Comparison of ENCODE assay signal across 8 cellular contexts in the genomic region with DNA sequence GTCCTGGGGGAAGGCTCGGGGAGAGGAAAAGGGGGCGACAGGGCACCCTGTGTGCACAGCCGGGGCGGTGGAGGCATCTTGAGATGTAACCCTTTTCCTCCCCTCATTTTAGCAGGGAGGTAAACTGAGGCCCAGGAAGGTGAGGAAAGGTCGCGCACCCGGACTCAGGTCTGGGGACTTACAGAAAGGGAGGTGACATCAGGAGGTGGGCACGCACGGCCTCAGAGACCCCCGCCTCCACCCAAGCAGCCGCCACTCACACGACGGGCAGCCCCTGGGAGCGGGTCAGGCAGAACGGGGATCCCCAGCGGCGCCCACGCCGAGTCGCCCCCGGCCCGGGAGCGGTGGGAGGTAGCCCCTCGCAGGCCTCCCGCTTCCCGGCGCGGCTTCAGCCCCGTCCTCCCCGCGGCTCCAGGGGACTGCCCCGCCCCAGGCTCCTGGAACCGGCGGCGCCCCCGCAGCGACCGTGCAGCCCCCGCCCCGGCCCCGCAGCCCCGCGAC. TPM values are rescaled to one million over a fixed set of nuclear protein-coding genes. Genes with fewer than 3 reads are reported as not detected.
A peak's percentile ranks its signal among the peaks of the same experiment; 100 is the strongest.
DNase-seq lines count a peak whose midpoint lies in the region; ATAC-seq, FAIRE-seq and TF ChIP-seq lines count a peak whose summit lies in the region.

No MANE protein-coding gene starts in this region.

- BruUV-seq in K562 (replicated peaks; lab: Mats Ljungman, UMichigan): TSS peak; percentile 66

- TF ChIP-seq POLR2A in K562 (conservative IDR thresholded peaks at IDR 0.05) (no peak), vagina (IDR thresholded peaks at IDR 0.05) (no peak)

- H3K4me3 Mint-ChIP-seq in T-helper 1 cell treated with Interleukin-12 subunit alpha and Interleukin-12 subunit beta and Interleukin-4 antibody, amounts not matched to agents 30 μg/mL and 1 μg/mL, for 36 hours: peak overlapping the region; percentile 87

- peaks cover 19% of the 10 kb centered on the region for H4K20me1 ChIP-seq in K562 (replicated peaks; ENCODE audit: control insufficient read depth, insufficient read depth, low read length)

- 2% methylated on average over 20 of the region's 43 CpGs for WGBS in K562 (ENCODE audit: insufficient coverage, low coverage, missing lambda C conversion rate)
- no CpG with 5 or more reads among the region's 43 CpGs for WGBS in mesendoderm (ENCODE audit: extremely low coverage, insufficient coverage, low lambda C conversion rate)

- H3K79me1 ChIP-seq in mesendoderm (ENCODE audit: low read length): peaks cover 27% of the 10 kb centered on the region

- peak overlapping the region; percentile 93 for H3K4me2 ChIP-seq in K562 (ENCODE audit: insufficient read depth, low read length)
- H3K4me2 ChIP-seq in mesendoderm (ENCODE audit: low read length): peak overlapping the region; percentile 75

- H2AFZ ChIP-seq in K562 (ENCODE audit: low read depth, low read length): no peak overlapping the region; the same call in 1 of the 2 replicates

- H3K27ac ChIP-seq in K562 (ENCODE audit: extremely low read depth, low read depth, low read length) (peak overlapping the region; percentile 81), mesendoderm (ENCODE audit: low read depth, low read length) (no peak overlapping the region), vagina (peak overlapping the region; percentile 95)

- H3K36me3 ChIP-seq in K562 (ENCODE audit: control insufficient read depth, insufficient read depth, low read length) (peaks cover 6% of the 10 kb centered on the region; the same call in 1 of the 3 replicates), mesendoderm (ENCODE audit: control insufficient read depth, insufficient read depth, low read length) (no peaks in the 10 kb centered on the region), vagina (peaks cover 0 to 6% of the 10 kb centered on the region in 2 donors)

- H3K23ac ChIP-seq in mesendoderm (ENCODE audit: low read length): peak overlapping the region; percentile 80

- H3K9ac ChIP-seq in K562 (ENCODE audit: insufficient read depth in 1 of 2, low read depth in 2 of 2, low read length in 2 of 2) (peak overlapping the region; percentile 69 to 91), mesendoderm (ENCODE audit: low read length) (peak overlapping the region; percentile 87)

- no peak overlapping the region for H2BK15ac ChIP-seq in mesendoderm (replicated peaks; ENCODE audit: low read depth)

- peaks cover 7% of the 10 kb centered on the region for H3K4me1 Mint-ChIP-seq in T-helper 1 cell treated with Interleukin-12 subunit alpha and Interleukin-12 subunit beta and Interleukin-4 antibody, amounts not matched to agents 30 μg/mL and 1 μg/mL, for 36 hours (ENCODE audit: low read depth)

- H3K27me3 ChIP-seq in K562 (ENCODE audit: control insufficient read depth in 2 of 2, insufficient read depth in 2 of 2, low read length in 2 of 2): no peaks in the 10 kb centered on the region
- H3K27me3 ChIP-seq in mesendoderm (ENCODE audit: insufficient read depth, low read length, poor library complexity): no peaks in the 10 kb centered on the region
- no peaks in the 10 kb centered on the region for H3K27me3 ChIP-seq in vagina

- peaks cover 3% of the 10 kb centered on the region for H3K27me3 Mint-ChIP-seq in T-helper 1 cell treated with Interleukin-12 subunit alpha and Interleukin-12 subunit beta and Interleukin-4 antibody, amounts not matched to agents 30 μg/mL and 1 μg/mL, for 36 hours (ENCODE audit: low read depth)

- peak overlapping the region; percentile 92 for H3K56ac ChIP-seq in mesendoderm (ENCODE audit: low read length)

- H2BK5ac ChIP-seq in mesendoderm (ENCODE audit: low read length): no peak overlapping the region

- H3K4me1 ChIP-seq in K562 (replicated peaks in 1 of 2; ENCODE audit: control insufficient read depth in 2 of 2, insufficient read depth in 2 of 2, low read length in 2 of 2) (peaks cover 13 to 55% of the 10 kb centered on the region in 2 experiments), mesendoderm (ENCODE audit: control insufficient read depth, low read depth, low read length) (no peaks in the 10 kb centered on the region), vagina (peaks cover 36% of the 10 kb centered on the region)

- TF ChIP-seq CTCF in K562 (IDR thresholded peaks at IDR 0.05 in 2 of 3, conservative IDR thresholded peaks at IDR 0.05 in 1 of 3; ENCODE audit: insufficient read depth in 2 of 3, low read depth in 1 of 3, low read length in 3 of 3): no peak
- TF ChIP-seq CTCF in vagina (IDR thresholded peaks at IDR 0.05): no peak

- peak; percentile 14 for ATAC-seq in HG03457 (IDR thresholded peaks at IDR 0.05; ENCODE audit: unreplicated experiment)
- peak; percentile 15; the same call in 2 of the 3 replicates for ATAC-seq in K562

- H3K9me3 Mint-ChIP-seq in T-helper 1 cell treated with Interleukin-12 subunit alpha and Interleukin-12 subunit beta and Interleukin-4 antibody, amounts not matched to agents 30 μg/mL and 1 μg/mL, for 36 hours: no peaks in the 10 kb centered on the region

- peak overlapping the region; percentile 88 for H3K18ac ChIP-seq in mesendoderm (ENCODE audit: low read length)

- in situ Hi-C loops in K562 (cut with MboI): loop anchor here (10.0 kb wide), 2 partner anchors 375 to 405 kb away; no protein-coding TSS in a partner anchor

- no peak for TF ChIP-seq RAD21 in K562 (CRISPR knock-in tag; conservative IDR thresholded peaks at IDR 0.05 in 1 of 2, IDR thresholded peaks at IDR 0.05 in 1 of 2)

- no peak overlapping the region for H4K5ac ChIP-seq in mesendoderm (ENCODE audit: low read length)

- POLR2A ChIA-PET in K562 (lab: Yijun Ruan, JAX): interaction anchor here (1.3 kb wide), 1 partner anchor 13 kb away, joined by 3 read pairs; no protein-coding TSS in a partner anchor

- CTCF ChIA-PET in K562 (lab: Yijun Ruan, JAX; ENCODE audit: low intra/inter-chr PET ratio): interaction anchor here (0.6 to 1.4 kb wide), 2 partner anchors 32 to 34 kb away, joined by 4 to 5 read pairs; no protein-coding TSS in a partner anchor

- H3K4ac ChIP-seq in mesendoderm (ENCODE audit: low read depth, low read length): peak overlapping the region; percentile 25

- FAIRE-seq in K562 (lab: Jason Lieb, UNC): no peak

- peak overlapping the region; percentile 58 for H4K8ac ChIP-seq in mesendoderm (ENCODE audit: low read depth, low read length)

- H3K9me1 ChIP-seq in K562 (ENCODE audit: control insufficient read depth, insufficient read depth, low read length): peaks cover 7% of the 10 kb centered on the region

- no peak overlapping the region for H2BK120ac ChIP-seq in mesendoderm (ENCODE audit: low read depth, low read length)

- no peak for TF ChIP-seq EP300 in K562 (IDR thresholded peaks at IDR 0.05; ENCODE audit: low read length)

- DNase-seq in T-helper 1 cell (no peak), K562 (ENCODE audit: extremely low read depth in 1 of 4, low spot score in 3 of 4) (no peak), mesendoderm (no peak), vagina (ENCODE audit: extremely low spot score in 2 of 2) (no peak), cerebellum (ENCODE audit: low spot score) (no peak), NCI-H82 treated with DMSO at 0.1 percent for 48 hours (lab: John Stamatoyannopoulos, UW; ENCODE audit: unreplicated experiment) (no peak)

- H3K27ac Mint-ChIP-seq in T-helper 1 cell treated with Interleukin-12 subunit alpha and Interleukin-12 subunit beta and Interleukin-4 antibody, amounts not matched to agents 30 μg/mL and 1 μg/mL, for 36 hours: peak overlapping the region; percentile 70

- peaks cover 47% of the 10 kb centered on the region for H3K79me2 ChIP-seq in K562 (ENCODE audit: control insufficient read depth, insufficient read depth, low read length)
- peaks cover 39% of the 10 kb centered on the region for H3K79me2 ChIP-seq in mesendoderm (ENCODE audit: control insufficient read depth, insufficient read depth, low read length)

- H3K4me3 ChIP-seq in K562: peak overlapping the region; percentile 85
- peak overlapping the region; percentile 68 for H3K4me3 ChIP-seq in mesendoderm (ENCODE audit: low read length)
- H3K4me3 ChIP-seq in vagina: peak overlapping the region; percentile 91 to 96

- H3K9me3 ChIP-seq in K562 (replicated peaks; ENCODE audit: control insufficient read depth, insufficient read depth, low read depth, low read length) (no peaks in the 10 kb centered on the region; the same call in 1 of the 2 replicates), vagina (no peaks in the 10 kb centered on the region)

- intact Hi-C loops in K562 (cut with micrococcal nuclease) (loop anchor here (2.0 to 10.0 kb wide), 2 partner anchors 31 to 375 kb away; no protein-coding TSS in a partner anchor), vagina (cut with DNase I) (loop anchor here (1.0 to 10.0 kb wide), 2 partner anchors 31 to 155 kb away; no protein-coding TSS in a partner anchor)

- no peak overlapping the region for H2AK5ac ChIP-seq in mesendoderm (ENCODE audit: low read length)

- no peaks in the 10 kb centered on the region for H3K36me3 Mint-ChIP-seq in T-helper 1 cell treated with Interleukin-12 subunit alpha and Interleukin-12 subunit beta and Interleukin-4 antibody, amounts not matched to agents 30 μg/mL and 1 μg/mL, for 36 hours (ENCODE audit: low read depth)

RNA-seq across cellular contexts. Expression of a gene that starts 0.5 kb away (rescaled TPM):
- 21.1 and 62.3 TPM in 2 replicates for total RNA-seq in K562 (2011; cell fraction: chromatin; rRNA removed; ENCODE audit: low replicate concordance)
- total RNA-seq in K562 (2011; cell fraction: nucleolus; rRNA removed): 28.3 and 30.5 TPM in 2 replicates
- total RNA-seq in K562 (2011; cell fraction: nucleoplasm; rRNA removed): 15.8 and 17.5 TPM in 2 replicates
- 6.0 and 10.7 TPM in 2 replicates for total RNA-seq in K562 (2014; rRNA removed)
- 1.4 and 1.9 TPM in 2 replicates for total RNA-seq in K562 (2014; rRNA removed; fragmentation: Illumina TruSeq; extraction: Trizol)
- total RNA-seq in K562 (2015; rRNA removed; fragmentation: Illumina TruSeq; extraction: Trizol): 4.1 and 5.3 TPM in 2 replicates
- total RNA-seq in K562 (2021): 21.4 and 22.1 TPM in 2 replicates
- 2.9 and 5.8 TPM in 2 replicates for polyA plus RNA-seq in K562 (2011; rRNA removed)
- 2.9 and 6.4 TPM in 2 replicates for polyA plus RNA-seq in K562 (2011; cell fraction: cytosol; rRNA removed)
- 9.4 and 20.2 TPM in 2 replicates for polyA plus RNA-seq in K562 (2011; cell fraction: nucleus; rRNA removed)
- 16.8 and 22.4 TPM in 2 replicates for polyA plus RNA-seq in K562 (2012)
- polyA plus RNA-seq in K562 (2014; fragmentation: Illumina TruSeq; extraction: Trizol): 8.0 and 11.3 TPM in 2 replicates
- under 1 TPM; 0.38 to 0.61 TPM for polyA plus RNA-seq in K562 (2014; fragmentation: Nextera tagmentation; extraction: Ambion mirVana)
- polyA plus RNA-seq in K562 (2014; rRNA removed): 7.6 and 8.3 TPM in 2 replicates
- polyA minus RNA-seq in K562 (2011; rRNA and poly(A)+ RNA removed): 5.1 and 9.5 TPM in 2 replicates
- polyA minus RNA-seq in K562 (2011; cell fraction: cytosol; rRNA and poly(A)+ RNA removed): 15.8 and 26.9 TPM in 2 replicates
- 13.1 and 15.9 TPM in 2 replicates for polyA minus RNA-seq in K562 (2011; cell fraction: nucleus; rRNA and poly(A)+ RNA removed)
- 15.2 TPM for polyA plus RNA-seq in mesendoderm (2013, experiment 1 of 2)
- polyA plus RNA-seq in mesendoderm (2013, experiment 2 of 2): 16.0 TPM
- total RNA-seq in vagina: 24.1 TPM
- total RNA-seq in cerebellum: 25.2 TPM

RNA-seq across cellular contexts. Expression of a gene that starts 8.4 kb away (rescaled TPM):
- 1.8 and 7.1 TPM in 2 replicates for total RNA-seq in K562 (2011; cell fraction: chromatin; rRNA removed; ENCODE audit: low replicate concordance)
- total RNA-seq in K562 (2011; cell fraction: nucleolus; rRNA removed): 2.9 and 3.5 TPM in 2 replicates
- 1.8 and 2.6 TPM in 2 replicates for total RNA-seq in K562 (2011; cell fraction: nucleoplasm; rRNA removed)
- total RNA-seq in K562 (2014; rRNA removed) (0.82 and 1.3 TPM in 2 replicates), K562 (2014; rRNA removed; fragmentation: Illumina TruSeq; extraction: Trizol) (0.11 and 0.38 TPM in 2 replicates), K562 (2015; rRNA removed; fragmentation: Illumina TruSeq; extraction: Trizol) (0.34 and 0.58 TPM in 2 replicates), K562 (2021) (0.92 and 2.4 TPM in 2 replicates), vagina (17.7 TPM), cerebellum (not detected)
- polyA plus RNA-seq in K562 (2011; rRNA removed) (1.8 and 2.2 TPM in 2 replicates), K562 (2014; fragmentation: Illumina TruSeq; extraction: Trizol) (0.54 and 1.1 TPM in 2 replicates), K562 (2014; fragmentation: Nextera tagmentation; extraction: Ambion mirVana) (under 1 TPM in 1 of 2 experiments, not detected in 1; 0.11 TPM), K562 (2014; rRNA removed) (0.56 and 0.73 TPM in 2 replicates)
- 1.9 and 5.2 TPM in 2 replicates for polyA plus RNA-seq in K562 (2011; cell fraction: cytosol; rRNA removed)
- polyA plus RNA-seq in K562 (2011; cell fraction: nucleus; rRNA removed): 4.3 and 9.8 TPM in 2 replicates
- 3.2 and 4.0 TPM in 2 replicates for polyA plus RNA-seq in K562 (2012)
- 1.5 and 1.9 TPM in 2 replicates for polyA minus RNA-seq in K562 (2011; rRNA and poly(A)+ RNA removed)
- 0.86 and 2.2 TPM in 2 replicates for polyA minus RNA-seq in K562 (2011; cell fraction: cytosol; rRNA and poly(A)+ RNA removed)
- polyA minus RNA-seq in K562 (2011; cell fraction: nucleus; rRNA and poly(A)+ RNA removed): 2.3 and 3.4 TPM in 2 replicates
- polyA plus RNA-seq in mesendoderm (2013, experiment 1 of 2): 4.2 TPM
- 3.8 TPM for polyA plus RNA-seq in mesendoderm (2013, experiment 2 of 2)
